Comparison of ENCODE assay signal across 8 cellular contexts in genomic region chr3:52240059-52240885, GRCh38. TPM values are rescaled to one million over a fixed set of nuclear protein-coding genes. Genes with fewer than 3 reads are reported as not detected.
DNase-seq lines count a peak whose midpoint lies in the region; ATAC-seq, FAIRE-seq and TF ChIP-seq lines count a peak whose summit lies in the region.

No MANE protein-coding gene starts in this region.

- H3K4me1 ChIP-seq in OCI-LY3 (ENCODE audit: low read length) (peaks cover 45% of the 10 kb centered on the region), ovary (ENCODE audit: insufficient read depth) (peaks cover 19% of the 10 kb centered on the region)

- DNase-seq in AG09309 (ENCODE audit: low read depth), result peak; percentile 96
- no peak for DNase-seq in GM18507 (ENCODE audit: extremely low spot score, insufficient read length, low read depth)
- DNase-seq in activated T-helper 9 cell treated with anti-CD3 and anti-CD28 coated beads, Interleukin-2, amount 50 U/mL, for 16 hours (ENCODE audit: low read depth), result peak; percentile 41
- peak; percentile 63 for DNase-seq in glomerular visceral epithelial cell (ENCODE audit: extremely low spot score)
- DNase-seq in ovary, result peak; percentile 45 to 76 (median 47)

- peaks cover 24% of the 10 kb centered on the region for H3K79me2 ChIP-seq in OCI-LY3 (ENCODE audit: low read length)

- peak; percentile 78 for FAIRE-seq in GM18507 (lab: Jason Lieb, UNC)

- H3K4me3 ChIP-seq in AG09309 (ENCODE audit: control insufficient read depth, low read depth, low read length) (peak overlapping the region; percentile 89; the same call in 1 of the 2 replicates), OCI-LY3 (ENCODE audit: low read length) (peak overlapping the region; percentile 87), ovary (no peak overlapping the region)

- no peak overlapping the region for H2AFZ ChIP-seq in OCI-LY3 (ENCODE audit: low read depth, low read length)

- peaks cover 7% of the 10 kb centered on the region for H3K36me3 ChIP-seq in OCI-LY3 (replicated peaks; ENCODE audit: low read depth, low read length)
- no peaks in the 10 kb centered on the region for H3K36me3 ChIP-seq in ovary

- peak overlapping the region; percentile 77 for H3K4me2 ChIP-seq in OCI-LY3 (ENCODE audit: low read length)

- H3K27ac ChIP-seq in OCI-LY3 (ENCODE audit: low read length) (peak overlapping the region; percentile 57), ovary (peak overlapping the region; percentile 7 to 91)

- peak overlapping the region; percentile 88 for H3K9ac ChIP-seq in OCI-LY3 (ENCODE audit: low read length)

- intact Hi-C loops in ovary (cut with DNase I), result no loop called here

- ATAC-seq in HG02798 (IDR thresholded peaks at IDR 0.05; ENCODE audit: poor library complexity, unreplicated experiment) (no peak), GM21381 (IDR thresholded peaks at IDR 0.05; ENCODE audit: unreplicated experiment) (no peak)

- no peaks in the 10 kb centered on the region for H4K20me1 ChIP-seq in OCI-LY3 (ENCODE audit: insufficient read depth, low read length)

- 98 to 100% (median 100%) methylated on average over 1 of the region's 1 CpG for WGBS in ovary, 3 donors

- H3K27me3 ChIP-seq in OCI-LY3 (ENCODE audit: low read depth, low read length) (no peaks in the 10 kb centered on the region), ovary (no peaks in the 10 kb centered on the region)

- TF ChIP-seq EP300 in ovary (IDR thresholded peaks at IDR 0.05), result no peak

- TF ChIP-seq CTCF in AG09309 (IDR thresholded peaks at IDR 0.05; ENCODE audit: control insufficient read depth, insufficient read depth, low read depth, low read length, missing control alignments) (no peak), OCI-LY3 (IDR thresholded peaks at IDR 0.05; ENCODE audit: low read depth, low read length) (peak; percentile 29; the same call in 1 of the 2 replicates), ovary (IDR thresholded peaks at IDR 0.05) (no peak)

- no peak for TF ChIP-seq POLR2A in ovary (IDR thresholded peaks at IDR 0.05)

- H3K9me3 ChIP-seq in OCI-LY3 (ENCODE audit: insufficient read depth, low read length) (0 out of 2 replicates have a peak, but pooled peaks cover 4% of the 10 kb centered on the region), ovary (no peaks in the 10 kb centered on the region)

RNA-seq across cellular contexts. Expression of gene TWF2, which starts 1.3 kb away (rescaled TPM):
- total RNA-seq in ovary, result 10 to 100 TPM; 34.0 to 56.3 (median 43.3) TPM
- polyA plus RNA-seq in ovary, result 10 to 100 TPM; 14.3 to 40.7 TPM

RNA-seq across cellular contexts. Expression of gene PPM1M, which starts 5.3 kb away (rescaled TPM):
- total RNA-seq in ovary, result 10 to 100 TPM; 15.4 to 32.4 (median 23.4) TPM
- polyA plus RNA-seq in ovary, result 10 to 100 TPM; 25.7 to 48.4 TPM

RNA-seq across cellular contexts. Expression of gene TLR9, which starts 14.8 kb away (rescaled TPM):
- 1 to 10 TPM in 1 of 7 donors, under 1 TPM in 4, not detected in 2; 0.22 to 1.5 (median 0.74) TPM for total RNA-seq in ovary
- under 1 TPM; 0.15 to 0.58 TPM for polyA plus RNA-seq in ovary

RNA-seq across cellular contexts. Expression of gene WDR82, which starts 38.2 kb away (rescaled TPM):
- total RNA-seq in ovary, result 100 to 1,000 TPM in 2 of 7 donors, 10 to 100 TPM in 5; 36.4 to 104 (median 95.2) TPM
- 100 to 1,000 TPM in 1 of 2 donors, 10 to 100 TPM in 1; 55.3 to 110 TPM for polyA plus RNA-seq in ovary

RNA-seq across cellular contexts. Expression of gene ALAS1, which starts 42.3 kb away (rescaled TPM):
- total RNA-seq in ovary, result 10 to 100 TPM; 17.9 to 37.4 (median 25.8) TPM
- polyA plus RNA-seq in ovary, result 10 to 100 TPM; 16.1 to 70.1 TPM
